In genomic region chr1:17201201-17202021, GRCh38 we compare ENCODE assay signal across 12 cellular contexts. TPM values are rescaled to one million over a fixed set of nuclear protein-coding genes. Genes with fewer than 3 reads are reported as not detected.
DNase-seq lines count a peak whose midpoint lies in the region; ATAC-seq and TF ChIP-seq lines count a peak whose summit lies in the region.
"Had no signal": no experiment of that assay in that cellular context is flagged by ENCODE, and none has a peak within 500 bp of the region (broad histone marks: within the 10 kb centered on the region; RNA-seq: fewer than 3 reads in every experiment).

No MANE protein-coding gene starts in this region.

- H3K27me3 ChIP-seq in kidney epithelial cell (ENCODE audit: control insufficient read depth, insufficient read depth, low read length) (no peaks in the 10 kb centered on the region), MG63 (no peaks in the 10 kb centered on the region)
- H3K27me3 ChIP-seq: ovary had no signal

- ATAC-seq in stimulated activated naive CD8-positive, alpha-beta T cell treated with anti-CD3 and anti-CD28 coated beads, Interleukin-15, amount 100 ng/mL, for 72 hours = peak; percentile 89
- no peak for ATAC-seq in GM18873 (IDR thresholded peaks at IDR 0.05; ENCODE audit: low FRiP score, unreplicated experiment)
- no peak for ATAC-seq in GM19397 (IDR thresholded peaks at IDR 0.05; ENCODE audit: unreplicated experiment)
- ATAC-seq: activated CD4-positive, CD25-positive, alpha-beta regulatory T cell treated with anti-CD3 and anti-CD28 coated beads, Interleukin-2, amount 50 U/mL, for 24 hours had no signal

- peaks cover 75% of the 10 kb centered on the region for H3K27me3 Mint-ChIP-seq in stimulated activated naive CD8-positive, alpha-beta T cell treated with anti-CD3 and anti-CD28 coated beads, Interleukin-15, amount 100 ng/mL, for 72 hours

- no peaks in the 10 kb centered on the region for H3K9me3 Mint-ChIP-seq in stimulated activated naive CD8-positive, alpha-beta T cell treated with anti-CD3 and anti-CD28 coated beads, Interleukin-15, amount 100 ng/mL, for 72 hours

- H3K36me3 ChIP-seq in kidney epithelial cell (ENCODE audit: control insufficient read depth, insufficient read depth, low read length) (no peaks in the 10 kb centered on the region), MG63 (no peaks in the 10 kb centered on the region)
- H3K36me3 ChIP-seq: ovary, tibial artery had no signal

- H3K4me3 ChIP-seq in kidney epithelial cell (ENCODE audit: low read depth, low read length) (no peak overlapping the region), MG63 (no peak overlapping the region)
- H3K4me3 ChIP-seq: ovary, tibial artery had no signal

- peak overlapping the region; percentile 37 to 64 for H3K27ac Mint-ChIP-seq in stimulated activated naive CD8-positive, alpha-beta T cell treated with anti-CD3 and anti-CD28 coated beads, Interleukin-15, amount 100 ng/mL, for 72 hours

- peaks cover 65% of the 10 kb centered on the region for H3K4me1 Mint-ChIP-seq in stimulated activated naive CD8-positive, alpha-beta T cell treated with anti-CD3 and anti-CD28 coated beads, Interleukin-15, amount 100 ng/mL, for 72 hours

- peak; percentile 10 for DNase-seq in activated naive CD4-positive, alpha-beta T cell treated with Interleukin-2 at 50 U/mL for 16 hours
- no peak for DNase-seq in activated naive CD4-positive, alpha-beta T cell (lab: John Stamatoyannopoulos, UW)
- peak; percentile 52 for DNase-seq in activated CD8-positive, alpha-beta memory T cell treated with anti-CD3 and anti-CD28 coated beads, Interleukin-2, amount 50 U/mL, for 48 hours
- DNase-seq in kidney epithelial cell (ENCODE audit: low read depth) (peak; percentile 70), MG63 (no peak)
- DNase-seq in stimulated activated naive CD8-positive, alpha-beta T cell treated with anti-CD3 and anti-CD28 coated beads, Interleukin-15, amount 100 ng/mL, for 72 hours = peak in 1 of 2 donors; percentile 36
- DNase-seq: NCI-H2029 treated with DMSO at 0.1 percent for 48 hours had no signal

- TF ChIP-seq CTCF in kidney epithelial cell (IDR thresholded peaks at IDR 0.05; ENCODE audit: insufficient read depth, low read length, poor library complexity, severe bottlenecking) = no peak

- H3K9me3 ChIP-seq in MG63 = no peaks in the 10 kb centered on the region
- H3K9me3 ChIP-seq: ovary, tibial artery had no signal

- peak overlapping the region; percentile 61 to 68 for H3K4me3 Mint-ChIP-seq in stimulated activated naive CD8-positive, alpha-beta T cell treated with anti-CD3 and anti-CD28 coated beads, Interleukin-15, amount 100 ng/mL, for 72 hours

RNA-seq across cellular contexts. Expression of gene PADI1, which starts 3.5 kb away (rescaled TPM):
- 1.3 and 2.4 TPM in 2 replicates for total RNA-seq in kidney epithelial cell
- total RNA-seq in MG63 (2014; rRNA removed; shearing (Covaris generic); ENCODE audit: low replicate concordance) = 0.03 TPM in 1 of 2 replicates, not detected in the other

RNA-seq across cellular contexts. Expression of gene PADI3, which starts 47.5 kb away (rescaled TPM):
- total RNA-seq in kidney epithelial cell = 0.04 TPM in 1 of 2 replicates, not detected in the other
- 0.53 and 7.3 TPM in 2 replicates for total RNA-seq in MG63 (2014; rRNA removed; shearing (Covaris generic); ENCODE audit: low replicate concordance)
- total RNA-seq: ovary had no signal

Comparison
In these comparisons a context has a peak if more than half of its experiments do, and no peak if none do; other contexts are left out.
1. DNase-seq: peak in activated naive CD4-positive, alpha-beta T cell treated with Interleukin-2 at 50 U/mL for 16 hours (single experiment), activated CD8-positive, alpha-beta memory T cell treated with anti-CD3 and anti-CD28 coated beads, Interleukin-2, amount 50 U/mL, for 48 hours (single experiment) and kidney epithelial cell (single experiment); none in activated naive CD4-positive, alpha-beta T cell (0 of 4) and MG63 (single experiment).